ENCODE assay signal across 15 cellular contexts in genomic region chr1:83509229-83509870, GRCh38.
DNase-seq lines count a peak whose midpoint lies in the region; ATAC-seq and TF ChIP-seq lines count a peak whose summit lies in the region.
"Had no signal": no experiment of that assay in that cellular context is flagged by ENCODE, and none has a peak within 500 bp of the region (broad histone marks: within the 10 kb centered on the region; RNA-seq: fewer than 3 reads in every experiment).

No MANE protein-coding gene starts in this region.

- H3K27me3 ChIP-seq in left ventricle myocardium inferior (ENCODE audit: low read depth): no peaks in the 10 kb centered on the region
- H3K27me3 ChIP-seq: testis had no signal

- TF ChIP-seq CTCF in left ventricle myocardium inferior (IDR thresholded peaks at IDR 0.05; ENCODE audit: borderline replicate concordance): no peak
- no peak for TF ChIP-seq CTCF in GM20000 (IDR thresholded peaks at IDR 0.05; ENCODE audit: extremely low read depth, missing control alignments)

- peaks cover 5% of the 10 kb centered on the region for H3K27me3 Mint-ChIP-seq in T-helper 1 cell treated with Interleukin-12 subunit alpha and Interleukin-12 subunit beta and Interleukin-4 antibody, amounts not matched to agents 30 μg/mL and 1 μg/mL, for 36 hours (ENCODE audit: low read depth)
- no peaks in the 10 kb centered on the region for H3K27me3 Mint-ChIP-seq in T-cell
- H3K27me3 Mint-ChIP-seq: central memory CD8-positive, alpha-beta T cell had no signal

- no peak overlapping the region for H3K4me3 Mint-ChIP-seq in T-helper 1 cell treated with Interleukin-12 subunit alpha and Interleukin-12 subunit beta and Interleukin-4 antibody, amounts not matched to agents 30 μg/mL and 1 μg/mL, for 36 hours
- H3K4me3 Mint-ChIP-seq in T-cell: peak overlapping the region in 2 of 3 donors; percentile 10 to 76
- H3K4me3 Mint-ChIP-seq: endodermal cell had no signal

- no peaks in the 10 kb centered on the region for H3K36me3 ChIP-seq in left ventricle myocardium inferior

- ATAC-seq in T-cell (replicated peaks in 1 of 4): no peak

- intact Hi-C loops in left ventricle myocardium inferior (cut with micrococcal nuclease): no loop called here

- no peaks in the 10 kb centered on the region for H3K9me3 ChIP-seq in left ventricle myocardium inferior (replicated peaks)
- H3K9me3 ChIP-seq: testis had no signal

- DNase-seq in T-helper 1 cell: no peak
- DNase-seq in T-cell: no peak
- no peak for DNase-seq in left ventricle myocardium inferior
- no peak for DNase-seq in amygdala (lab: John Stamatoyannopoulos, UW)
- no peak for DNase-seq in DMS53 (lab: John Stamatoyannopoulos, UW)
- DNase-seq in GM20000 (ENCODE audit: low spot score): no peak
- DNase-seq: activated effector memory CD4-positive, alpha-beta T cell treated with anti-CD3 and anti-CD28 coated beads, Interleukin-2, amount 50 U/mL, for 16 hours; endodermal cell; NCI-H2107; posterior cingulate gyrus had no signal

- peak overlapping the region; percentile 92 for H3K27ac Mint-ChIP-seq in T-helper 1 cell treated with Interleukin-12 subunit alpha and Interleukin-12 subunit beta and Interleukin-4 antibody, amounts not matched to agents 30 μg/mL and 1 μg/mL, for 36 hours
- peak overlapping the region; percentile 95 to 99 for H3K27ac Mint-ChIP-seq in T-cell
- H3K27ac Mint-ChIP-seq: endodermal cell had no signal

- H3K4me3 ChIP-seq in left ventricle myocardium inferior (no peak overlapping the region), skin epidermis (no peak overlapping the region)
- H3K4me3 ChIP-seq: testis had no signal

- peaks cover 58% of the 10 kb centered on the region for H3K4me1 ChIP-seq in left ventricle myocardium inferior
- H3K4me1 ChIP-seq: testis had no signal

- peaks cover 24% of the 10 kb centered on the region for H3K9me3 Mint-ChIP-seq in T-helper 1 cell treated with Interleukin-12 subunit alpha and Interleukin-12 subunit beta and Interleukin-4 antibody, amounts not matched to agents 30 μg/mL and 1 μg/mL, for 36 hours
- peaks cover 4 to 13% (median 10%) of the 10 kb centered on the region in 3 donors for H3K9me3 Mint-ChIP-seq in T-cell
- H3K9me3 Mint-ChIP-seq: endodermal cell had no signal

- peaks cover 52% of the 10 kb centered on the region for H3K4me1 Mint-ChIP-seq in T-helper 1 cell treated with Interleukin-12 subunit alpha and Interleukin-12 subunit beta and Interleukin-4 antibody, amounts not matched to agents 30 μg/mL and 1 μg/mL, for 36 hours (ENCODE audit: low read depth)
- peaks cover 37 to 64% (median 46%) of the 10 kb centered on the region in 3 donors for H3K4me1 Mint-ChIP-seq in T-cell
- H3K4me1 Mint-ChIP-seq: central memory CD8-positive, alpha-beta T cell had no signal

- POLR2A ChIA-PET in T-cell (lab: Charles Lee): no interaction called here

- CTCF ChIA-PET in T-cell (lab: Charles Lee): no interaction called here

- peaks cover 44% of the 10 kb centered on the region for H3K36me3 Mint-ChIP-seq in T-helper 1 cell treated with Interleukin-12 subunit alpha and Interleukin-12 subunit beta and Interleukin-4 antibody, amounts not matched to agents 30 μg/mL and 1 μg/mL, for 36 hours (ENCODE audit: low read depth)
- no peaks in the 10 kb centered on the region for H3K36me3 Mint-ChIP-seq in T-cell

- peak overlapping the region; percentile 78 for H3K27ac ChIP-seq in left ventricle myocardium inferior (replicated peaks)
- peak overlapping the region in 11 of 21 experiments; percentile 0 to 80 (median 58) for H3K27ac ChIP-seq in skin epidermis
- H3K27ac ChIP-seq: 22Rv1 had no signal
